ENCODE assay signal across 1 cellular context in the genomic region with DNA sequence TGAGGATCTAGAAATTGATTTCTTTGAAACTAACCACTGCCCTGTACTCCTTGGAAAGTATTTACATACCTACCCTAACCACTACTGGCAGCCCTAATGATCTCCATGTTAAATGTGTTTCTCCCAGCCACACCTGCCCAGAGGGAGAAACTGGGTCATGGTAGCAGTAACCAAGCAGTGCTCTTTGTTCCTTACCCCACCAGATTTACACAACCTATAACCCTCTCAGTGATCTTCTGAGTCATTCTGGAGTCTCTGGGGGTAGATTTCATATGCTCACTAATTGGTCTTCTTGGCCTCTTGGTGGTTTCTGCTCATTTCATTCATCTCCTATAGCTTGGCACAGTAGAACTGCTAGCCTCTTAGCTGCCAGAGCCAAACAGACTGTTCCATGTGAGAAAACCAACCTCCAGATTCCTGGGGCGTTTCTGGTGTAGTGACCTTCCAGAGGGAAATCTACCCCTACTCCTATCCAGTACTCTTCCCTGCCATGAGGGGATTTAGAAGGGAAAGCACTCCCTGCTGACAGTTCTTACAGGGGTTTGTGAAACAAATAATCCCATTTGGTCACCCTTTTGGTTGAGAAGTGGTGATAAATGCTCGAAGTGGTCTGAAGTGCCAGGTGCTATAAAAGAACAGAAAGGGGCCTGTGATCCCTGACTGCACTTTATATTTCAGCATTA.
TF ChIP-seq lines count a peak whose summit lies in the region.

No MANE protein-coding gene starts in this region.

TF ChIP-seq in GM12878, 131 proteins besides CTCF, POLR2A, EP300 and RAD21 (continued from another document and continues in another):
- no peak for TF ChIP-seq ZNF384 (IDR thresholded peaks at IDR 0.05; ENCODE audit: borderline replicate concordance, low read depth, low read length)
- no peak for TF ChIP-seq WRNIP1 (IDR thresholded peaks at IDR 0.05; ENCODE audit: borderline replicate concordance, low read depth, low read length)
- TF ChIP-seq TBL1XR1 (IDR thresholded peaks at IDR 0.05; ENCODE audit: low read depth, low read length): no peak
- no peak for TF ChIP-seq SREBF2 (IDR thresholded peaks at IDR 0.05; ENCODE audit: low read length)
- no peak for TF ChIP-seq CHD1 (IDR thresholded peaks at IDR 0.05; ENCODE audit: low read depth, low read length)
- TF ChIP-seq, protein P1, sequence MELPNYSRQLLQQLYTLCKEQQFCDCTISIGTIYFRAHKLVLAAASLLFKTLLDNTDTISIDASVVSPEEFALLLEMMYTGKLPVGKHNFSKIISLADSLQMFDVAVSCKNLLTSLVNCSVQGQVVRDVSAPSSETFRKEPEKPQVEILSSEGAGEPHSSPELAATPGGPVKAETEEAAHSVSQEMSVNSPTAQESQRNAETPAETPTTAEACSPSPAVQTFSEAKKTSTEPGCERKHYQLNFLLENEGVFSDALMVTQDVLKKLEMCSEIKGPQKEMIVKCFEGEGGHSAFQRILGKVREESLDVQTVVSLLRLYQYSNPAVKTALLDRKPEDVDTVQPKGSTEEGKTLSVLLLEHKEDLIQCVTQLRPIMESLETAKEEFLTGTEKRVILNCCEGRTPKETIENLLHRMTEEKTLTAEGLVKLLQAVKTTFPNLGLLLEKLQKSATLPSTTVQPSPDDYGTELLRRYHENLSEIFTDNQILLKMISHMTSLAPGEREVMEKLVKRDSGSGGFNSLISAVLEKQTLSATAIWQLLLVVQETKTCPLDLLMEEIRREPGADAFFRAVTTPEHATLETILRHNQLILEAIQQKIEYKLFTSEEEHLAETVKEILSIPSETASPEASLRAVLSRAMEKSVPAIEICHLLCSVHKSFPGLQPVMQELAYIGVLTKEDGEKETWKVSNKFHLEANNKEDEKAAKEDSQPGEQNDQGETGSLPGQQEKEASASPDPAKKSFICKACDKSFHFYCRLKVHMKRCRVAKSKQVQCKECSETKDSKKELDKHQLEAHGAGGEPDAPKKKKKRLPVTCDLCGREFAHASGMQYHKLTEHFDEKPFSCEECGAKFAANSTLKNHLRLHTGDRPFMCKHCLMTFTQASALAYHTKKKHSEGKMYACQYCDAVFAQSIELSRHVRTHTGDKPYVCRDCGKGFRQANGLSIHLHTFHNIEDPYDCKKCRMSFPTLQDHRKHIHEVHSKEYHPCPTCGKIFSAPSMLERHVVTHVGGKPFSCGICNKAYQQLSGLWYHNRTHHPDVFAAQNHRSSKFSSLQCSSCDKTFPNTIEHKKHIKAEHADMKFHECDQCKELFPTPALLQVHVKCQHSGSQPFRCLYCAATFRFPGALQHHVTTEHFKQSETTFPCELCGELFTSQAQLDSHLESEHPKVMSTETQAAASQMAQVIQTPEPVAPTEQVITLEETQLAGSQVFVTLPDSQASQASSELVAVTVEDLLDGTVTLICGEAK (IDR thresholded peaks at IDR 0.05; ENCODE audit: borderline replicate concordance): no peak
- TF ChIP-seq TAF1 (IDR thresholded peaks at IDR 0.05; ENCODE audit: borderline replicate concordance, low read depth, low read length): no peak
- no peak for TF ChIP-seq SRF (IDR thresholded peaks at IDR 0.05; ENCODE audit: low read depth in 2 of 2, low read length in 2 of 2)
- peak; percentile 73; the same call in 1 of the 2 replicates for TF ChIP-seq DPF2 (IDR thresholded peaks at IDR 0.05)
- no peak for TF ChIP-seq ZSCAN29 (IDR thresholded peaks at IDR 0.05)
- no peak for TF ChIP-seq TCF7 (IDR thresholded peaks at IDR 0.05; ENCODE audit: borderline replicate concordance)
- TF ChIP-seq PAX8 (IDR thresholded peaks at IDR 0.05): no peak
- peak; percentile 88 for TF ChIP-seq BCL11A (IDR thresholded peaks at IDR 0.05; ENCODE audit: low read depth, low read length)
- 0 out of 2 replicates have a peak, but pooled peaks have one; percentile 14 for TF ChIP-seq PAX5 (IDR thresholded peaks at IDR 0.05; ENCODE audit: borderline replicate concordance, low read depth, low read length)
- TF ChIP-seq ZNF24 (IDR thresholded peaks at IDR 0.05): 0 out of 2 replicates have a peak, but pooled peaks have one; percentile 27
- TF ChIP-seq, protein P2, sequence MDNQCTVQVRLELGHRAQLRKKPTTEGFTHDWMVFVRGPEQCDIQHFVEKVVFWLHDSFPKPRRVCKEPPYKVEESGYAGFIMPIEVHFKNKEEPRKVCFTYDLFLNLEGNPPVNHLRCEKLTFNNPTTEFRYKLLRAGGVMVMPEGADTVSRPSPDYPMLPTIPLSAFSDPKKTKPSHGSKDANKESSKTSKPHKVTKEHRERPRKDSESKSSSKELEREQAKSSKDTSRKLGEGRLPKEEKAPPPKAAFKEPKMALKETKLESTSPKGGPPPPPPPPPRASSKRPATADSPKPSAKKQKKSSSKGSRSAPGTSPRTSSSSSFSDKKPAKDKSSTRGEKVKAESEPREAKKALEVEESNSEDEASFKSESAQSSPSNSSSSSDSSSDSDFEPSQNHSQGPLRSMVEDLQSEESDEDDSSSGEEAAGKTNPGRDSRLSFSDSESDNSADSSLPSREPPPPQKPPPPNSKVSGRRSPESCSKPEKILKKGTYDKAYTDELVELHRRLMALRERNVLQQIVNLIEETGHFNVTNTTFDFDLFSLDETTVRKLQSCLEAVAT (IDR thresholded peaks at IDR 0.05): 0 out of 2 replicates have a peak, but pooled peaks have one; percentile 25
- TF ChIP-seq POLR2AphosphoS2 (IDR thresholded peaks at IDR 0.05; ENCODE audit: low read depth, low read length): no peak
- TF ChIP-seq, protein P3, sequence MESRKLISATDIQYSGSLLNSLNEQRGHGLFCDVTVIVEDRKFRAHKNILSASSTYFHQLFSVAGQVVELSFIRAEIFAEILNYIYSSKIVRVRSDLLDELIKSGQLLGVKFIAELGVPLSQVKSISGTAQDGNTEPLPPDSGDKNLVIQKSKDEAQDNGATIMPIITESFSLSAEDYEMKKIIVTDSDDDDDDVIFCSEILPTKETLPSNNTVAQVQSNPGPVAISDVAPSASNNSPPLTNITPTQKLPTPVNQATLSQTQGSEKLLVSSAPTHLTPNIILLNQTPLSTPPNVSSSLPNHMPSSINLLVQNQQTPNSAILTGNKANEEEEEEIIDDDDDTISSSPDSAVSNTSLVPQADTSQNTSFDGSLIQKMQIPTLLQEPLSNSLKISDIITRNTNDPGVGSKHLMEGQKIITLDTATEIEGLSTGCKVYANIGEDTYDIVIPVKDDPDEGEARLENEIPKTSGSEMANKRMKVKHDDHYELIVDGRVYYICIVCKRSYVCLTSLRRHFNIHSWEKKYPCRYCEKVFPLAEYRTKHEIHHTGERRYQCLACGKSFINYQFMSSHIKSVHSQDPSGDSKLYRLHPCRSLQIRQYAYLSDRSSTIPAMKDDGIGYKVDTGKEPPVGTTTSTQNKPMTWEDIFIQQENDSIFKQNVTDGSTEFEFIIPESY (IDR thresholded peaks at IDR 0.05): no peak
- TF ChIP-seq KLF5 (IDR thresholded peaks at IDR 0.05; ENCODE audit: partially characterized antibody): no peak
- TF ChIP-seq CBFB (IDR thresholded peaks at IDR 0.05; ENCODE audit: low read depth): no peak
- TF ChIP-seq GATAD2B (conservative IDR thresholded peaks at IDR 0.05; ENCODE audit: low read depth): 0 out of 2 replicates have a peak, but pooled peaks have one; percentile 35
- TF ChIP-seq, protein P4, sequence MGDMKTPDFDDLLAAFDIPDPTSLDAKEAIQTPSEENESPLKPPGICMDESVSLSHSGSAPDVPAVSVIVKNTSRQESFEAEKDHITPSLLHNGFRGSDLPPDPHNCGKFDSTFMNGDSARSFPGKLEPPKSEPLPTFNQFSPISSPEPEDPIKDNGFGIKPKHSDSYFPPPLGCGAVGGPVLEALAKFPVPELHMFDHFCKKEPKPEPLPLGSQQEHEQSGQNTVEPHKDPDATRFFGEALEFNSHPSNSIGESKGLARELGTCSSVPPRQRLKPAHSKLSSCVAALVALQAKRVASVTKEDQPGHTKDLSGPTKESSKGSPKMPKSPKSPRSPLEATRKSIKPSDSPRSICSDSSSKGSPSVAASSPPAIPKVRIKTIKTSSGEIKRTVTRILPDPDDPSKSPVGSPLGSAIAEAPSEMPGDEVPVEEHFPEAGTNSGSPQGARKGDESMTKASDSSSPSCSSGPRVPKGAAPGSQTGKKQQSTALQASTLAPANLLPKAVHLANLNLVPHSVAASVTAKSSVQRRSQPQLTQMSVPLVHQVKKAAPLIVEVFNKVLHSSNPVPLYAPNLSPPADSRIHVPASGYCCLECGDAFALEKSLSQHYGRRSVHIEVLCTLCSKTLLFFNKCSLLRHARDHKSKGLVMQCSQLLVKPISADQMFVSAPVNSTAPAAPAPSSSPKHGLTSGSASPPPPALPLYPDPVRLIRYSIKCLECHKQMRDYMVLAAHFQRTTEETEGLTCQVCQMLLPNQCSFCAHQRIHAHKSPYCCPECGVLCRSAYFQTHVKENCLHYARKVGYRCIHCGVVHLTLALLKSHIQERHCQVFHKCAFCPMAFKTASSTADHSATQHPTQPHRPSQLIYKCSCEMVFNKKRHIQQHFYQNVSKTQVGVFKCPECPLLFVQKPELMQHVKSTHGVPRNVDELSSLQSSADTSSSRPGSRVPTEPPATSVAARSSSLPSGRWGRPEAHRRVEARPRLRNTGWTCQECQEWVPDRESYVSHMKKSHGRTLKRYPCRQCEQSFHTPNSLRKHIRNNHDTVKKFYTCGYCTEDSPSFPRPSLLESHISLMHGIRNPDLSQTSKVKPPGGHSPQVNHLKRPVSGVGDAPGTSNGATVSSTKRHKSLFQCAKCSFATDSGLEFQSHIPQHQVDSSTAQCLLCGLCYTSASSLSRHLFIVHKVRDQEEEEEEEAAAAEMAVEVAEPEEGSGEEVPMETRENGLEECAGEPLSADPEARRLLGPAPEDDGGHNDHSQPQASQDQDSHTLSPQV (IDR thresholded peaks at IDR 0.05): no peak
- TF ChIP-seq RAD51 (IDR thresholded peaks at IDR 0.05): no peak
- no peak for TF ChIP-seq RB1 (IDR thresholded peaks at IDR 0.05; ENCODE audit: borderline replicate concordance)
- TF ChIP-seq, protein P5, sequence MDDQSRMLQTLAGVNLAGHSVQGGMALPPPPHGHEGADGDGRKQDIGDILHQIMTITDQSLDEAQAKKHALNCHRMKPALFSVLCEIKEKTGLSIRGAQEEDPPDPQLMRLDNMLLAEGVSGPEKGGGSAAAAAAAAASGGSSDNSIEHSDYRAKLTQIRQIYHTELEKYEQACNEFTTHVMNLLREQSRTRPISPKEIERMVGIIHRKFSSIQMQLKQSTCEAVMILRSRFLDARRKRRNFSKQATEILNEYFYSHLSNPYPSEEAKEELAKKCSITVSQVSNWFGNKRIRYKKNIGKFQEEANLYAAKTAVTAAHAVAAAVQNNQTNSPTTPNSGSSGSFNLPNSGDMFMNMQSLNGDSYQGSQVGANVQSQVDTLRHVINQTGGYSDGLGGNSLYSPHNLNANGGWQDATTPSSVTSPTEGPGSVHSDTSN (IDR thresholded peaks at IDR 0.05; ENCODE audit: insufficient replicate concordance, low read depth, low read length): no peak
- TF ChIP-seq, protein P6, sequence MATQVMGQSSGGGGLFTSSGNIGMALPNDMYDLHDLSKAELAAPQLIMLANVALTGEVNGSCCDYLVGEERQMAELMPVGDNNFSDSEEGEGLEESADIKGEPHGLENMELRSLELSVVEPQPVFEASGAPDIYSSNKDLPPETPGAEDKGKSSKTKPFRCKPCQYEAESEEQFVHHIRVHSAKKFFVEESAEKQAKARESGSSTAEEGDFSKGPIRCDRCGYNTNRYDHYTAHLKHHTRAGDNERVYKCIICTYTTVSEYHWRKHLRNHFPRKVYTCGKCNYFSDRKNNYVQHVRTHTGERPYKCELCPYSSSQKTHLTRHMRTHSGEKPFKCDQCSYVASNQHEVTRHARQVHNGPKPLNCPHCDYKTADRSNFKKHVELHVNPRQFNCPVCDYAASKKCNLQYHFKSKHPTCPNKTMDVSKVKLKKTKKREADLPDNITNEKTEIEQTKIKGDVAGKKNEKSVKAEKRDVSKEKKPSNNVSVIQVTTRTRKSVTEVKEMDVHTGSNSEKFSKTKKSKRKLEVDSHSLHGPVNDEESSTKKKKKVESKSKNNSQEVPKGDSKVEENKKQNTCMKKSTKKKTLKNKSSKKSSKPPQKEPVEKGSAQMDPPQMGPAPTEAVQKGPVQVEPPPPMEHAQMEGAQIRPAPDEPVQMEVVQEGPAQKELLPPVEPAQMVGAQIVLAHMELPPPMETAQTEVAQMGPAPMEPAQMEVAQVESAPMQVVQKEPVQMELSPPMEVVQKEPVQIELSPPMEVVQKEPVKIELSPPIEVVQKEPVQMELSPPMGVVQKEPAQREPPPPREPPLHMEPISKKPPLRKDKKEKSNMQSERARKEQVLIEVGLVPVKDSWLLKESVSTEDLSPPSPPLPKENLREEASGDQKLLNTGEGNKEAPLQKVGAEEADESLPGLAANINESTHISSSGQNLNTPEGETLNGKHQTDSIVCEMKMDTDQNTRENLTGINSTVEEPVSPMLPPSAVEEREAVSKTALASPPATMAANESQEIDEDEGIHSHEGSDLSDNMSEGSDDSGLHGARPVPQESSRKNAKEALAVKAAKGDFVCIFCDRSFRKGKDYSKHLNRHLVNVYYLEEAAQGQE (IDR thresholded peaks at IDR 0.05; ENCODE audit: low read depth, low read length): no peak
- TF ChIP-seq ZNF622 (IDR thresholded peaks at IDR 0.05): no peak
- TF ChIP-seq NR2F1 (conservative IDR thresholded peaks at IDR 0.05): peak; percentile 98
- TF ChIP-seq CREM (IDR thresholded peaks at IDR 0.05; ENCODE audit: low read depth): no peak
- TF ChIP-seq ZNF207 (IDR thresholded peaks at IDR 0.05; ENCODE audit: borderline replicate concordance): no peak
- no peak for TF ChIP-seq TARDBP (IDR thresholded peaks at IDR 0.05; ENCODE audit: borderline replicate concordance)
- TF ChIP-seq, protein P7, sequence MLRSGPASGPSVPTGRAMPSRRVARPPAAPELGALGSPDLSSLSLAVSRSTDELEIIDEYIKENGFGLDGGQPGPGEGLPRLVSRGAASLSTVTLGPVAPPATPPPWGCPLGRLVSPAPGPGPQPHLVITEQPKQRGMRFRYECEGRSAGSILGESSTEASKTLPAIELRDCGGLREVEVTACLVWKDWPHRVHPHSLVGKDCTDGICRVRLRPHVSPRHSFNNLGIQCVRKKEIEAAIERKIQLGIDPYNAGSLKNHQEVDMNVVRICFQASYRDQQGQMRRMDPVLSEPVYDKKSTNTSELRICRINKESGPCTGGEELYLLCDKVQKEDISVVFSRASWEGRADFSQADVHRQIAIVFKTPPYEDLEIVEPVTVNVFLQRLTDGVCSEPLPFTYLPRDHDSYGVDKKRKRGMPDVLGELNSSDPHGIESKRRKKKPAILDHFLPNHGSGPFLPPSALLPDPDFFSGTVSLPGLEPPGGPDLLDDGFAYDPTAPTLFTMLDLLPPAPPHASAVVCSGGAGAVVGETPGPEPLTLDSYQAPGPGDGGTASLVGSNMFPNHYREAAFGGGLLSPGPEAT (IDR thresholded peaks at IDR 0.05; ENCODE audit: low read depth): no peak
- TF ChIP-seq MYB (IDR thresholded peaks at IDR 0.05; ENCODE audit: borderline replicate concordance, low read depth, low read length): no peak
- peak; percentile 91 for TF ChIP-seq MTA2 (IDR thresholded peaks at IDR 0.05; ENCODE audit: low read depth)
- TF ChIP-seq, protein P8, sequence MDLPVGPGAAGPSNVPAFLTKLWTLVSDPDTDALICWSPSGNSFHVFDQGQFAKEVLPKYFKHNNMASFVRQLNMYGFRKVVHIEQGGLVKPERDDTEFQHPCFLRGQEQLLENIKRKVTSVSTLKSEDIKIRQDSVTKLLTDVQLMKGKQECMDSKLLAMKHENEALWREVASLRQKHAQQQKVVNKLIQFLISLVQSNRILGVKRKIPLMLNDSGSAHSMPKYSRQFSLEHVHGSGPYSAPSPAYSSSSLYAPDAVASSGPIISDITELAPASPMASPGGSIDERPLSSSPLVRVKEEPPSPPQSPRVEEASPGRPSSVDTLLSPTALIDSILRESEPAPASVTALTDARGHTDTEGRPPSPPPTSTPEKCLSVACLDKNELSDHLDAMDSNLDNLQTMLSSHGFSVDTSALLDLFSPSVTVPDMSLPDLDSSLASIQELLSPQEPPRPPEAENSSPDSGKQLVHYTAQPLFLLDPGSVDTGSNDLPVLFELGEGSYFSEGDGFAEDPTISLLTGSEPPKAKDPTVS (IDR thresholded peaks at IDR 0.05; ENCODE audit: low read depth, low read length): no peak
- no peak for TF ChIP-seq SPI1 (IDR thresholded peaks at IDR 0.05; ENCODE audit: borderline replicate concordance, insufficient read depth, low read depth, low read length)
- no peak for TF ChIP-seq RBBP5 (conservative IDR thresholded peaks at IDR 0.05)
- TF ChIP-seq SP1 (IDR thresholded peaks at IDR 0.05; ENCODE audit: low read depth, low read length): no peak
